Comparison of ENCODE assay signal across 8 cellular contexts in the genomic region with DNA sequence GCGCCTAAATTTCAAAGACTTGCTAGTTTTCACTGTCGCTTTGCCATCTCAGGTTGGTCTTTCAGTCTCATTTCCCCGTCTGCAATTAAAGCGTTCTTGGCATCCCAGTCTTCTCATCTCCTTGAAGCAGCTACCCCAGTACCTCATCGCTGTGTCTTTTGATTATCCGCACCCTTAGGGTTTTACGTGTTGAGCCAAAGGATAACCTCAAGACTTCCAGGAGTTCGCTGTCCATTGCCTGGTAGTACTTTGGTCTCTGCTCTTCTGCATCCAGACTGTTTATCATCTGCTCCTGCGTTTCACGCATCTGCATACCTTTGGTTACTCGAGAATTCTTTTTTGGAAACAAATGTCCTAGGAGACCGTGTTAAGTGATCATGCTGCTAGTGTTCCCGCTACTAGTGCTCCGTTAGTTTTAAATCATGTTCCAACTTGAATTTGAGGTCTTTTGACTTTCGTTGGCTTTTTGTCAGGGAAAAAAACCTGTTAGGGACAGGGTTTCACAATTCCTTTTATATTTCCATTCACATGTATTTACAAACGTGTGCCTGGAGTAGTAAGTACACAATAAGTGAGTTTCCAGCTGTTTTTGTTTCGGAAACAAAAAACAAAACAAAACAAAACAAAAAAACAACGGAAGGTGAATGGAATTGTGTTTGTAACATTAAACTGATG. TPM values are rescaled to one million over a fixed set of nuclear protein-coding genes. Genes with fewer than 3 reads are reported as not detected.
DNase-seq lines count a peak whose midpoint lies in the region; ATAC-seq, FAIRE-seq and TF ChIP-seq lines count a peak whose summit lies in the region.

No MANE protein-coding gene starts in this region.

- peaks cover 11% of the 10 kb centered on the region for H3K36me3 ChIP-seq in CD4-positive, alpha-beta memory T cell (ENCODE audit: insufficient read depth, low read length)

- peak; percentile 1 for ATAC-seq in HG02759 (IDR thresholded peaks at IDR 0.05; ENCODE audit: unreplicated experiment)
- no peak for ATAC-seq in GM21381 (IDR thresholded peaks at IDR 0.05; ENCODE audit: unreplicated experiment)
- no peak for ATAC-seq in HG02870 (IDR thresholded peaks at IDR 0.05; ENCODE audit: unreplicated experiment)

- H3K27me3 Mint-ChIP-seq in CD4-positive, alpha-beta memory T cell: no peaks in the 10 kb centered on the region
- no peaks in the 10 kb centered on the region for H3K27me3 Mint-ChIP-seq in osteocyte (ENCODE audit: unreplicated experiment)

- H3K27me3 ChIP-seq in CD4-positive, alpha-beta memory T cell (ENCODE audit: insufficient read depth, low read length): no peaks in the 10 kb centered on the region

- FAIRE-seq in frontal cortex (lab: Jason Lieb, UNC): no peak

- TF ChIP-seq CTCF in WI38 (IDR thresholded peaks at IDR 0.05; ENCODE audit: low read depth, low read length) (no peak), osteocyte (IDR thresholded peaks at IDR 0.05) (no peak)

- peak overlapping the region; percentile 80 to 88 for H3K4me3 ChIP-seq in CD4-positive, alpha-beta memory T cell (ENCODE audit: low read length in 2 of 2)
- peak overlapping the region; percentile 93 for H3K4me3 ChIP-seq in WI38 (ENCODE audit: low read depth, low read length)

- intact Hi-C loops in CD4-positive, alpha-beta memory T cell (cut with micrococcal nuclease): loop anchor here (10.0 kb wide), 1 partner anchor 323 kb away; a partner anchor contains a TSS

- H3K9me3 Mint-ChIP-seq in CD4-positive, alpha-beta memory T cell: no peaks in the 10 kb centered on the region
- no peaks in the 10 kb centered on the region for H3K9me3 Mint-ChIP-seq in osteocyte (ENCODE audit: unreplicated experiment)

- CTCF ChIA-PET in CD4-positive, alpha-beta memory T cell (lab: Charles Lee; ENCODE audit: partially characterized antibody): interaction anchor here (1.3 kb wide), 1 partner anchor 41 kb away, joined by 3 read pairs; no protein-coding TSS in a partner anchor

- H3K4me1 ChIP-seq in CD4-positive, alpha-beta memory T cell (ENCODE audit: insufficient read depth, low read length): peaks cover 26% of the 10 kb centered on the region

- peaks cover 29 to 40% (median 34%) of the 10 kb centered on the region in 4 donors for H3K4me1 Mint-ChIP-seq in CD4-positive, alpha-beta memory T cell
- peaks cover 41% of the 10 kb centered on the region for H3K4me1 Mint-ChIP-seq in osteocyte (ENCODE audit: unreplicated experiment)

- POLR2A ChIA-PET in CD4-positive, alpha-beta memory T cell (lab: Charles Lee; ENCODE audit: partially characterized antibody): interaction anchor here (0.6 to 3.8 kb wide), 13 partner anchors 8 to 113 kb away, joined by 3 to 53 read pairs (median 4); a partner anchor contains a TSS

- H3K27ac ChIP-seq in CD4-positive, alpha-beta memory T cell (ENCODE audit: low read depth, low read length): peak overlapping the region; percentile 86

- peak overlapping the region; percentile 91 to 98 (median 95) for H3K27ac Mint-ChIP-seq in CD4-positive, alpha-beta memory T cell
- H3K27ac Mint-ChIP-seq in osteocyte (ENCODE audit: unreplicated experiment): peak overlapping the region; percentile 96

- no peak for DNase-seq in CD4-positive, alpha-beta memory T cell
- DNase-seq in frontal cortex (ENCODE audit: low spot score in 2 of 2): peak; percentile 18 to 21
- DNase-seq in osteocyte (ENCODE audit: extremely low spot score, unreplicated experiment): no peak
- DNase-seq in NCI-H2029 (lab: John Stamatoyannopoulos, UW): no peak

- H3K4me3 Mint-ChIP-seq in CD4-positive, alpha-beta memory T cell: peak overlapping the region; percentile 89 to 98 (median 94)
- peak overlapping the region; percentile 95 for H3K4me3 Mint-ChIP-seq in osteocyte (ENCODE audit: unreplicated experiment)

- peaks cover 12 to 17% of the 10 kb centered on the region in 2 donors for H3K36me3 Mint-ChIP-seq in CD4-positive, alpha-beta memory T cell
- peaks cover 9% of the 10 kb centered on the region for H3K36me3 Mint-ChIP-seq in osteocyte (ENCODE audit: unreplicated experiment)

- H3K9me3 ChIP-seq in CD4-positive, alpha-beta memory T cell (ENCODE audit: control insufficient read depth in 1 of 2, low read length in 2 of 2): no peaks in the 10 kb centered on the region

RNA-seq across cellular contexts. Expression of a gene that starts 0.9 kb away (rescaled TPM):
- 10 to 100 TPM; 43.2 to 43.6 TPM for total RNA-seq in CD4-positive, alpha-beta memory T cell
- polyA plus RNA-seq in CD4-positive, alpha-beta memory T cell: 10 to 100 TPM; 21.6 to 24.1 TPM
- total RNA-seq in frontal cortex: 132 TPM
- total RNA-seq in osteocyte: 88.4 and 92.9 TPM in 2 replicates

RNA-seq across cellular contexts. Expression of a gene that starts 10.4 kb away (rescaled TPM):
- 10 to 100 TPM; 10.5 to 10.9 TPM for total RNA-seq in CD4-positive, alpha-beta memory T cell
- 1 to 10 TPM; 1.4 TPM for polyA plus RNA-seq in CD4-positive, alpha-beta memory T cell
- total RNA-seq in frontal cortex: 9.8 TPM
- 8.6 and 9.0 TPM in 2 replicates for total RNA-seq in osteocyte

RNA-seq across cellular contexts. Expression of a gene that starts 28.6 kb away (rescaled TPM):
- 10 to 100 TPM; 20.2 to 20.5 TPM for total RNA-seq in CD4-positive, alpha-beta memory T cell
- polyA plus RNA-seq in CD4-positive, alpha-beta memory T cell: 1 to 10 TPM; 2.5 to 2.9 TPM
- 99.5 TPM for total RNA-seq in frontal cortex
- total RNA-seq in osteocyte: 7.6 and 9.1 TPM in 2 replicates

RNA-seq across cellular contexts. Expression of a gene that starts 36.5 kb away (rescaled TPM):
- 10 to 100 TPM; 66.6 to 70.7 TPM for total RNA-seq in CD4-positive, alpha-beta memory T cell
- polyA plus RNA-seq in CD4-positive, alpha-beta memory T cell: 10 to 100 TPM; 18.7 to 27.4 TPM
- total RNA-seq in frontal cortex (109 TPM), osteocyte (74.1 and 74.4 TPM in 2 replicates)

Comparison
In these comparisons a context has a peak if more than half of its experiments do, and no peak if none do; other contexts are left out.
1. DNase-seq: peak in frontal cortex (2 of 2); none in CD4-positive, alpha-beta memory T cell (0 of 5), osteocyte (single experiment) and NCI-H2029 (single experiment).